1 cellular context compared by ENCODE assay signal in the genomic region with DNA sequence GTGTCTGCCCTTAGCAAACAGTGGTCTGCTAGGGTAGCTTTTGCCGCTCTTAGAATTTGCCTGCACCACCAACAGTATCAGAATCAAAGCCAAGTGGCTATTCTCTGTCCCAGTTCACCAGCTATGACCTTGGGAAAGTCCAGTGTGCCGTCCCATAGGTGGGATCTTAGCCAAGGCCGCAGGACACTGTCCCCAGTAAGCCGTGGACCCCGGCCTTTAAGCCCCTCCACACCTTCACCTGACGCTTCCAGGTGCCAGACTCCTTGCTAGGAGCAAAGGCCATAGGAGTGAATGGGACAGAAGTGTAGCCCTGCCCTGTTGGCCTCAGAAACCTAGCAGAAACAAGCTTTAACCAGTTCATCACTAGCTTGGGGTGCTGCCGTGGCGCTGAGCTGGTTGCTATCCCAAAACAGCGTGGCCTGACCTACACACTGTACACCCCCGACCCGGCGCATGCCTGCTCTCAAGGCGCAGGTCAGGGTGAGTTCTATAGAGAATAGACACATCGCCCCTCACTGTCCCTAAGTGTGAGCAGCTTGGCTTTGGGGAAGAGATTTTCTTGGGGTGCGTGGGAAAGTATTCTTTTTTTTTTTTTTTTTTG.
TF ChIP-seq lines count a peak whose summit lies in the region.

No MANE protein-coding gene starts in this region.

TF ChIP-seq in WTC11, 78 proteins besides CTCF, POLR2A, EP300 and RAD21:
- TF ChIP-seq, protein P1, sequence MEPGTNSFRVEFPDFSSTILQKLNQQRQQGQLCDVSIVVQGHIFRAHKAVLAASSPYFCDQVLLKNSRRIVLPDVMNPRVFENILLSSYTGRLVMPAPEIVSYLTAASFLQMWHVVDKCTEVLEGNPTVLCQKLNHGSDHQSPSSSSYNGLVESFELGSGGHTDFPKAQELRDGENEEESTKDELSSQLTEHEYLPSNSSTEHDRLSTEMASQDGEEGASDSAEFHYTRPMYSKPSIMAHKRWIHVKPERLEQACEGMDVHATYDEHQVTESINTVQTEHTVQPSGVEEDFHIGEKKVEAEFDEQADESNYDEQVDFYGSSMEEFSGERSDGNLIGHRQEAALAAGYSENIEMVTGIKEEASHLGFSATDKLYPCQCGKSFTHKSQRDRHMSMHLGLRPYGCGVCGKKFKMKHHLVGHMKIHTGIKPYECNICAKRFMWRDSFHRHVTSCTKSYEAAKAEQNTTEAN (CRISPR knock-in tag; IDR thresholded peaks at IDR 0.05) = no peak
- TF ChIP-seq, protein P2, sequence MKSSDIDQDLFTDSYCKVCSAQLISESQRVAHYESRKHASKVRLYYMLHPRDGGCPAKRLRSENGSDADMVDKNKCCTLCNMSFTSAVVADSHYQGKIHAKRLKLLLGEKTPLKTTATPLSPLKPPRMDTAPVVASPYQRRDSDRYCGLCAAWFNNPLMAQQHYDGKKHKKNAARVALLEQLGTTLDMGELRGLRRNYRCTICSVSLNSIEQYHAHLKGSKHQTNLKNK (CRISPR knock-in tag; IDR thresholded peaks at IDR 0.05) = no peak
- TF ChIP-seq MYBL2 (CRISPR knock-in tag; IDR thresholded peaks at IDR 0.05) (no peak), ZNF671 (CRISPR knock-in tag; IDR thresholded peaks at IDR 0.05) (no peak), ETV6 (CRISPR knock-in tag; IDR thresholded peaks at IDR 0.05) (no peak)
